8 cellular contexts compared by ENCODE assay signal in genomic region chr22:27405672-27406388, GRCh38.
DNase-seq lines count a peak whose midpoint lies in the region; ATAC-seq, FAIRE-seq and TF ChIP-seq lines count a peak whose summit lies in the region.

No MANE protein-coding gene starts in this region.

- TF ChIP-seq CTCF in AG10803 (conservative IDR thresholded peaks at IDR 0.05; ENCODE audit: low read length), result peak; percentile 73
- peak; percentile 79 for TF ChIP-seq CTCF in RWPE1 (conservative IDR thresholded peaks at IDR 0.05; ENCODE audit: low read depth)
- peak; percentile 81 to 85 for TF ChIP-seq CTCF in endothelial cell of umbilical vein (IDR thresholded peaks at IDR 0.05; ENCODE audit: extremely low read depth in 1 of 2, insufficient read depth in 1 of 2, low read depth in 1 of 2, low read length in 2 of 2)
- TF ChIP-seq CTCF in nephron (IDR thresholded peaks at IDR 0.05; ENCODE audit: unreplicated experiment in 3 of 3), result peak; percentile 37 to 63 (median 62)

- intact Hi-C loops in endothelial cell of umbilical vein (cut with micrococcal nuclease), result loop anchor here (1.0 to 10.0 kb wide), 3 partner anchors 171 to 599 kb away; no protein-coding TSS in a partner anchor

- CTCF ChIA-PET in RWPE1 (lab: Yijun Ruan, JAX), result interaction anchor here (0.6 to 0.9 kb wide), 3 partner anchors 25 to 388 kb away, joined by 3 to 10 read pairs (median 3); no protein-coding TSS in a partner anchor
- CTCF ChIA-PET in endothelial cell of umbilical vein (lab: Charles Lee), result interaction anchor here (0.8 to 2.0 kb wide), 14 partner anchors 11 to 695 kb away, joined by 3 to 8 read pairs (median 4); partner anchors contain the start of gene MN1

- H3K9me1 ChIP-seq in endothelial cell of umbilical vein (replicated peaks; ENCODE audit: control insufficient read depth, extremely low read depth, insufficient read depth, low read length), result no peaks in the 10 kb centered on the region

- no peak overlapping the region; the same call in 1 of the 2 replicates for H3K27ac ChIP-seq in RWPE1
- H3K27ac ChIP-seq in endothelial cell of umbilical vein (ENCODE audit: insufficient read depth, low read depth, low read length), result no peak overlapping the region

- dilution Hi-C loops in endothelial cell of umbilical vein (cut with MboI; ENCODE audit: extremely low pct_ligation_motif_present, low sequenced_read_pairs), result no loop called here

- H3K27ac Mint-ChIP-seq in nephron, result peak overlapping the region in 1 of 3 experiments; percentile 43

- POLR2A ChIA-PET in RWPE1 (lab: Yijun Ruan, JAX; ENCODE audit: low non-redundant PET) (no interaction called here), endothelial cell of umbilical vein (lab: Charles Lee) (no interaction called here)

- H3K4me1 Mint-ChIP-seq in nephron, result peaks cover 14% of the 10 kb centered on the region

- BruUV-seq in endothelial cell of umbilical vein (replicated peaks; lab: Mats Ljungman, UMichigan), result no TSS peak

- H3K79me2 ChIP-seq in endothelial cell of umbilical vein (ENCODE audit: control insufficient read depth, insufficient read depth, low read length), result no peaks in the 10 kb centered on the region

- no peaks in the 10 kb centered on the region for H3K4me1 ChIP-seq in endothelial cell of umbilical vein (ENCODE audit: control insufficient read depth, extremely low read depth, insufficient read depth, low read length)

- no peak overlapping the region for H3K4me3 Mint-ChIP-seq in nephron

- no peak for TF ChIP-seq POLR2A in endothelial cell of umbilical vein (IDR thresholded peaks at IDR 0.05; ENCODE audit: low read depth, low read length)

- H3K36me3 Mint-ChIP-seq in nephron (ENCODE audit: low read depth), result no peaks in the 10 kb centered on the region

- H3K36me3 ChIP-seq in endothelial cell of umbilical vein (ENCODE audit: control insufficient read depth in 2 of 2, extremely low read depth in 1 of 2, insufficient read depth in 2 of 2, low read length in 2 of 2), result no peaks in the 10 kb centered on the region

- peaks cover 0 to under 1% of the 10 kb centered on the region in 2 experiments for H3K27me3 ChIP-seq in endothelial cell of umbilical vein (ENCODE audit: control insufficient read depth in 2 of 2, insufficient read depth in 2 of 2, low read length in 2 of 2)

- H4K20me1 ChIP-seq in endothelial cell of umbilical vein (replicated peaks; ENCODE audit: control insufficient read depth, extremely low read depth, insufficient read depth, low read length), result no peaks in the 10 kb centered on the region

- H3K4me2 ChIP-seq in endothelial cell of umbilical vein (ENCODE audit: insufficient read depth, low read length), result no peak overlapping the region

- H3K9ac ChIP-seq in endothelial cell of umbilical vein (replicated peaks; ENCODE audit: extremely low read depth, insufficient read depth, low read length), result no peak overlapping the region

- DNase-seq in AG10803 (ENCODE audit: low read depth) (peak; percentile 49), GM18507 (ENCODE audit: extremely low spot score, insufficient read length, low read depth) (peak; percentile 15), RWPE1 (ENCODE audit: low spot score) (peak; percentile 56), endothelial cell of umbilical vein (ENCODE audit: low read depth, low spot score) (peak; percentile 43), midbrain (lab: John Stamatoyannopoulos, UW) (no peak)

- peaks cover 23% of the 10 kb centered on the region for H3K27me3 Mint-ChIP-seq in nephron (ENCODE audit: low read depth)

- H2AFZ ChIP-seq in endothelial cell of umbilical vein (ENCODE audit: low read depth, low read length), result no peak overlapping the region

- no peak overlapping the region for H3K4me3 ChIP-seq in AG10803 (ENCODE audit: low read length)
- no peak overlapping the region for H3K4me3 ChIP-seq in endothelial cell of umbilical vein (replicated peaks in 1 of 3; ENCODE audit: insufficient read depth in 1 of 3, low read depth in 1 of 3, low read length in 3 of 3)

- ATAC-seq in GM21619 (IDR thresholded peaks at IDR 0.05; ENCODE audit: unreplicated experiment) (no peak), HG02938 (IDR thresholded peaks at IDR 0.05; ENCODE audit: unreplicated experiment) (no peak)

- peaks cover 11% of the 10 kb centered on the region for H3K9me3 Mint-ChIP-seq in nephron

- no peak for FAIRE-seq in GM18507 (lab: Jason Lieb, UNC)
- peak; percentile 84 for FAIRE-seq in endothelial cell of umbilical vein (lab: Jason Lieb, UNC)

- no peaks in the 10 kb centered on the region for H3K9me3 ChIP-seq in endothelial cell of umbilical vein (replicated peaks; ENCODE audit: control insufficient read depth, insufficient read depth, low read length)

TF ChIP-seq in endothelial cell of umbilical vein, 7 proteins besides CTCF, POLR2A, EP300 and RAD21:
- TF ChIP-seq EZH2 (IDR thresholded peaks at IDR 0.05; ENCODE audit: borderline replicate concordance, low read depth, low read length, severe bottlenecking), result peak; percentile 32
- TF ChIP-seq FOS (IDR thresholded peaks at IDR 0.05; ENCODE audit: borderline replicate concordance, insufficient read depth, low read length), result no peak
